In the genomic region with DNA sequence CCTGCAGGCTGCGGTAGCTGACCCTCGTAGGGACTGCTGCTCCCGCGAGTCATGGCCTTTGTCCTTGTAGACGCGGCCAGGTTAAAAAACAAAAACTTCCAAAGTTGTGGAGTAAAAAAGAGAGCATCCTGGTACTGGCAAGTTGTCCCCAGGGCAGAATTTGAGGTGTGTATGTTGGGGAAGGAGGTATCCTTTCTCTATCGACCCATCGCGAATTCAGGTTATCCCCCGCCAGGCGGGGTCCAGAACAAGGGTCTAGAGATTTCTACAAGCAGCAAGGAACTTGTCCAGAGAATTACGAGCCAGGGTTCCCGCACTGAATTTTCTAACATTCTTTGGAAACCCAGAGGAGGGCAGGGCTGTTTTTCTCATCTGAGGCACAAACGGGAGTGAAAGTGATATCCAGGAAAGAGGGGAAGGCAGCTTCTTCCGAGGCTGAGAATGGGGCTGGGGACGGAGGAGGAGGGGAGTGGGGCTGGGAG, we compare ENCODE assay signal across 8 cellular contexts. TPM values are rescaled to one million over a fixed set of nuclear protein-coding genes. Genes with fewer than 3 reads are reported as not detected.
DNase-seq lines count a peak whose midpoint lies in the region; ATAC-seq and TF ChIP-seq lines count a peak whose summit lies in the region.

No MANE protein-coding gene starts in this region.

- peaks cover 70% of the 10 kb centered on the region for H4K20me1 ChIP-seq in BLaER1

- 31 to 33% (median 31%) methylated on average over 16 of the region's 16 CpGs for WGBS in psoas muscle, 3 donors

- BruUV-seq in Panc1 (replicated peaks; lab: Mats Ljungman, UMichigan) = no TSS peak

- no peak overlapping the region for H3K4me3 Mint-ChIP-seq in activated CD8-positive, alpha-beta memory T cell treated with anti-CD3 and anti-CD28 coated beads, Interleukin-2, amount 10 ng/mL, durations not matched to agents 7 days and 5 days

- no peaks in the 10 kb centered on the region for H3K9me3 Mint-ChIP-seq in activated CD8-positive, alpha-beta memory T cell treated with anti-CD3 and anti-CD28 coated beads, Interleukin-2, amount 10 ng/mL, durations not matched to agents 7 days and 5 days (ENCODE audit: low read depth)

- CTCF ChIA-PET in Panc1 (lab: Charles Lee) = no interaction called here
- CTCF ChIA-PET in activated CD8-positive, alpha-beta memory T cell treated with anti-CD3 and anti-CD28 coated beads, Interleukin-2, amount 10 ng/mL, durations not matched to agents 7 days and 5 days (lab: Charles Lee) = no interaction called here

- 0 out of 2 replicates have a peak overlapping the region, but pooled peaks have one; percentile 11 for H3K4me3 ChIP-seq in BLaER1
- H3K4me3 ChIP-seq in Panc1 (ENCODE audit: low read depth in 2 of 2, low read length in 2 of 2) = peak overlapping the region; percentile 33 to 44
- peak overlapping the region; percentile 61 for H3K4me3 ChIP-seq in fibroblast of pulmonary artery (replicated peaks; ENCODE audit: low read depth, low read length)
- peak overlapping the region; percentile 62 for H3K4me3 ChIP-seq in psoas muscle
- no peak overlapping the region for H3K4me3 ChIP-seq in SJCRH30

- DNase-seq in Panc1 (ENCODE audit: low read depth, low spot score) (no peak), fibroblast of pulmonary artery (ENCODE audit: low read depth) (no peak), psoas muscle (no peak), OCI-M2 (lab: John Stamatoyannopoulos, UW; ENCODE audit: unreplicated experiment) (no peak), NCI-H187 treated with DMSO at 0.1 percent for 48 hours (lab: John Stamatoyannopoulos, UW) (no peak), SJCRH30 (no peak)
- DNase-seq in activated CD8-positive, alpha-beta memory T cell treated with anti-CD3 and anti-CD28 coated beads, Interleukin-2, amount 10 ng/mL, durations not matched to agents 7 days and 5 days = no peak

- no peaks in the 10 kb centered on the region for H3K36me3 ChIP-seq in BLaER1
- no peaks in the 10 kb centered on the region for H3K36me3 ChIP-seq in Panc1 (ENCODE audit: control insufficient read depth, insufficient read depth, low read length)
- H3K36me3 ChIP-seq in psoas muscle (ENCODE audit: insufficient read depth in 1 of 2, low read depth in 1 of 2) = peaks cover 0 to 16% of the 10 kb centered on the region in 2 donors
- H3K36me3 ChIP-seq in SJCRH30 = no peaks in the 10 kb centered on the region

- no peak overlapping the region for H3K27ac ChIP-seq in BLaER1
- H3K27ac ChIP-seq in Panc1 (ENCODE audit: low read length) = no peak overlapping the region
- no peak overlapping the region for H3K27ac ChIP-seq in psoas muscle
- H3K27ac ChIP-seq in SJCRH30 = no peak overlapping the region

- ATAC-seq in Panc1 = peak; percentile 46
- ATAC-seq in psoas muscle = no peak
- ATAC-seq in activated CD8-positive, alpha-beta memory T cell treated with anti-CD3 and anti-CD28 coated beads, Interleukin-2, amount 10 ng/mL, durations not matched to agents 7 days and 5 days = no peak

- H3K27me3 Mint-ChIP-seq in activated CD8-positive, alpha-beta memory T cell treated with anti-CD3 and anti-CD28 coated beads, Interleukin-2, amount 10 ng/mL, durations not matched to agents 7 days and 5 days = peaks cover 90% of the 10 kb centered on the region

- peaks cover 100% of the 10 kb centered on the region for H3K27me3 ChIP-seq in BLaER1
- H3K27me3 ChIP-seq in Panc1 (ENCODE audit: control insufficient read depth, insufficient read depth, low read length) = no peaks in the 10 kb centered on the region; the same call in 1 of the 2 replicates
- H3K27me3 ChIP-seq in psoas muscle (ENCODE audit: insufficient read depth in 3 of 3, low read length in 2 of 3) = peaks cover 7 to 51% (median 17%) of the 10 kb centered on the region in 3 donors
- H3K27me3 ChIP-seq in SJCRH30 = peaks cover 10% of the 10 kb centered on the region

- in situ Hi-C loops in Panc1 (cut with HindIII; ENCODE audit: low pct_unique_long_range_greater_than_20kb, low sequenced_read_pairs) = no loop called here

- intact Hi-C loops in Panc1 (cut with micrococcal nuclease; ENCODE audit: unreplicated experiment) (no loop called here), psoas muscle (cut with DNase I) (loop anchor here (2.0 to 10.0 kb wide), 3 partner anchors 507 to 1085 kb away; no protein-coding TSS in a partner anchor)

- H3K4me1 ChIP-seq in BLaER1 (peaks cover 32% of the 10 kb centered on the region), Panc1 (ENCODE audit: control insufficient read depth, insufficient read depth, low read length) (no peaks in the 10 kb centered on the region), psoas muscle (no peaks in the 10 kb centered on the region), SJCRH30 (no peaks in the 10 kb centered on the region)

- H3K4me2 ChIP-seq in BLaER1 = peak overlapping the region; percentile 29

- H3K36me3 Mint-ChIP-seq in activated CD8-positive, alpha-beta memory T cell treated with anti-CD3 and anti-CD28 coated beads, Interleukin-2, amount 10 ng/mL, durations not matched to agents 7 days and 5 days = no peaks in the 10 kb centered on the region

- no peak overlapping the region for H3K9ac ChIP-seq in BLaER1

- POLR2A ChIA-PET in Panc1 (lab: Charles Lee) = no interaction called here

- TF ChIP-seq CTCF in Panc1 (IDR thresholded peaks at IDR 0.05) (no peak), fibroblast of pulmonary artery (IDR thresholded peaks at IDR 0.05; ENCODE audit: low read length, missing control alignments) (no peak), psoas muscle (IDR thresholded peaks at IDR 0.05) (no peak)

- H3K9me3 ChIP-seq in BLaER1 = no peaks in the 10 kb centered on the region
- no peaks in the 10 kb centered on the region for H3K9me3 ChIP-seq in Panc1 (ENCODE audit: control insufficient read depth, insufficient read depth, low read depth, low read length)
- H3K9me3 ChIP-seq in psoas muscle = no peaks in the 10 kb centered on the region
- H3K9me3 ChIP-seq in SJCRH30 (replicated peaks) = no peaks in the 10 kb centered on the region

- no peak overlapping the region for H3K27ac Mint-ChIP-seq in activated CD8-positive, alpha-beta memory T cell treated with anti-CD3 and anti-CD28 coated beads, Interleukin-2, amount 10 ng/mL, durations not matched to agents 7 days and 5 days

- peaks cover 4% of the 10 kb centered on the region for H3K4me1 Mint-ChIP-seq in activated CD8-positive, alpha-beta memory T cell treated with anti-CD3 and anti-CD28 coated beads, Interleukin-2, amount 10 ng/mL, durations not matched to agents 7 days and 5 days

RNA-seq across cellular contexts. Expression of gene TBX3, which starts 16.3 kb away (rescaled TPM):
- total RNA-seq in Panc1 (2021; ENCODE audit: unreplicated experiment) (5.1 TPM), psoas muscle (10 to 100 TPM in 3 of 4 donors, 1 to 10 TPM in 1; 7.4 to 50.8 (median 30.8) TPM)
- polyA plus RNA-seq in Panc1 (2012; ENCODE audit: insufficient read length) = 2.5 TPM
- polyA plus RNA-seq in psoas muscle = 10 to 100 TPM in 1 of 3 donors, 1 to 10 TPM in 2; 5.0 to 15.8 (median 9.8) TPM
- not detected for total RNA-seq in activated CD8-positive, alpha-beta memory T cell treated with anti-CD3 and anti-CD28 coated beads, Interleukin-2, amount 10 ng/mL, durations not matched to agents 7 days and 5 days
- total RNA-seq in SJCRH30 (2014; rRNA removed; shearing (Covaris generic)) = not detected in 2 replicates
